In genomic region chr9:81664638-81665513, GRCh38 we compare ENCODE assay signal across 14 cellular contexts. TPM values are rescaled to one million over a fixed set of nuclear protein-coding genes. Genes with fewer than 3 reads are reported as not detected.
A peak's percentile ranks its signal among the peaks of the same experiment; 100 is the strongest.
DNase-seq lines count a peak whose midpoint lies in the region; ATAC-seq and TF ChIP-seq lines count a peak whose summit lies in the region.
"Had no signal": no experiment of that assay in that cellular context is flagged by ENCODE, and none has a peak within 500 bp of the region (broad histone marks: within the 10 kb centered on the region; RNA-seq: fewer than 3 reads in every experiment).

No MANE protein-coding gene starts in this region.

- H3K4me3 Mint-ChIP-seq in immature natural killer cell = peak overlapping the region in 2 of 5 donors; percentile 14 to 24
- no peak overlapping the region for H3K4me3 Mint-ChIP-seq in activated T-helper 17 cell treated with anti-CD3 and anti-CD28 coated beads, Interleukin-2, amount 50 U/mL, for 72 hours
- H3K4me3 Mint-ChIP-seq: activated naive CD8-positive, alpha-beta T cell treated with anti-CD3 and anti-CD28 coated beads, Interleukin-2, amount 10 ng/mL, durations not matched to agents 7 days and 5 days had no signal

- TF ChIP-seq POLR2A in thyroid gland (IDR thresholded peaks at IDR 0.05) = no peak

- peak overlapping the region; percentile 29 to 69 (median 39) for H3K27ac ChIP-seq in thyroid gland
- H3K27ac ChIP-seq: foreskin keratinocyte had no signal

- peak overlapping the region; percentile 8 to 74 (median 37) for H3K27ac Mint-ChIP-seq in immature natural killer cell
- H3K27ac Mint-ChIP-seq in activated T-helper 17 cell treated with anti-CD3 and anti-CD28 coated beads, Interleukin-2, amount 50 U/mL, for 72 hours = no peak overlapping the region
- H3K27ac Mint-ChIP-seq: activated naive CD8-positive, alpha-beta T cell treated with anti-CD3 and anti-CD28 coated beads, Interleukin-2, amount 10 ng/mL, durations not matched to agents 7 days and 5 days had no signal

- H3K9me3 Mint-ChIP-seq in immature natural killer cell = no peaks in the 10 kb centered on the region
- H3K9me3 Mint-ChIP-seq in activated T-helper 17 cell treated with anti-CD3 and anti-CD28 coated beads, Interleukin-2, amount 50 U/mL, for 72 hours = no peaks in the 10 kb centered on the region
- H3K9me3 Mint-ChIP-seq: activated naive CD8-positive, alpha-beta T cell treated with anti-CD3 and anti-CD28 coated beads, Interleukin-2, amount 10 ng/mL, durations not matched to agents 7 days and 5 days had no signal

- no peaks in the 10 kb centered on the region for H3K27me3 Mint-ChIP-seq in immature natural killer cell (ENCODE audit: low read depth in 3 of 3)
- no peaks in the 10 kb centered on the region for H3K27me3 Mint-ChIP-seq in activated T-helper 17 cell treated with anti-CD3 and anti-CD28 coated beads, Interleukin-2, amount 50 U/mL, for 72 hours
- H3K27me3 Mint-ChIP-seq: activated naive CD8-positive, alpha-beta T cell treated with anti-CD3 and anti-CD28 coated beads, Interleukin-2, amount 10 ng/mL, durations not matched to agents 7 days and 5 days had no signal

- H3K36me3 Mint-ChIP-seq in immature natural killer cell = peaks cover 0 to 12% (median 10%) of the 10 kb centered on the region in 3 donors
- H3K36me3 Mint-ChIP-seq in activated T-helper 17 cell treated with anti-CD3 and anti-CD28 coated beads, Interleukin-2, amount 50 U/mL, for 72 hours (ENCODE audit: low read depth) = no peaks in the 10 kb centered on the region
- H3K36me3 Mint-ChIP-seq: activated naive CD8-positive, alpha-beta T cell treated with anti-CD3 and anti-CD28 coated beads, Interleukin-2, amount 10 ng/mL, durations not matched to agents 7 days and 5 days had no signal

- TF ChIP-seq CTCF in thyroid gland (IDR thresholded peaks at IDR 0.05) = no peak

- intact Hi-C loops in thyroid gland (cut with DNase I) = no loop called here

- H3K27me3 ChIP-seq in thyroid gland = no peaks in the 10 kb centered on the region
- H3K27me3 ChIP-seq: foreskin keratinocyte had no signal

- peaks cover 64 to 82% of the 10 kb centered on the region in 2 donors for H3K4me1 Mint-ChIP-seq in immature natural killer cell
- no peaks in the 10 kb centered on the region for H3K4me1 Mint-ChIP-seq in activated T-helper 17 cell treated with anti-CD3 and anti-CD28 coated beads, Interleukin-2, amount 50 U/mL, for 72 hours
- H3K4me1 Mint-ChIP-seq: activated naive CD8-positive, alpha-beta T cell treated with anti-CD3 and anti-CD28 coated beads, Interleukin-2, amount 10 ng/mL, durations not matched to agents 7 days and 5 days had no signal

- no peaks in the 10 kb centered on the region for H3K9me3 ChIP-seq in thyroid gland

- H3K36me3 ChIP-seq in thyroid gland = no peaks in the 10 kb centered on the region

- DNase-seq in NCI-H510A treated with DMSO at 0.1 percent for 48 hours (lab: John Stamatoyannopoulos, UW) (peak; percentile 60), NCI-H510A (lab: John Stamatoyannopoulos, UW) (no peak), SK-N-DZ (ENCODE audit: low spot score) (peak; percentile 35), immature natural killer cell (no peak), thyroid gland (no peak), T-helper 2 cell (no peak)
- DNase-seq: activated CD8-positive, alpha-beta memory T cell treated with anti-CD3 and anti-CD28 coated beads for 24 hours; activated naive CD8-positive, alpha-beta T cell treated with anti-CD3 and anti-CD28 coated beads, Interleukin-2, amount 10 ng/mL, durations not matched to agents 7 days and 5 days; foreskin keratinocyte; OCI-M1; T1000 had no signal

- 42 to 43% methylated on average over 8 of the region's 8 CpGs for WGBS in thyroid gland, 2 donors

- no peak for ATAC-seq in GM21825 (IDR thresholded peaks at IDR 0.05; ENCODE audit: unreplicated experiment)
- ATAC-seq in activated T-helper 17 cell treated with anti-CD3 and anti-CD28 coated beads, Interleukin-2, amount 50 U/mL, for 72 hours (replicated peaks) = no peak
- ATAC-seq: foreskin keratinocyte had no signal

- H3K4me1 ChIP-seq in thyroid gland = peaks cover 22 to 31% of the 10 kb centered on the region in 2 donors

- H3K4me3 ChIP-seq in thyroid gland (replicated peaks in 1 of 3) = no peak overlapping the region
- H3K4me3 ChIP-seq: coronary artery had no signal

RNA-seq across cellular contexts. Expression of gene TLE1, which starts 24.5 kb away (rescaled TPM):
- 42.8 and 52.4 TPM in 2 replicates for polyA plus RNA-seq in SK-N-DZ (2014; cell fraction: cytosol; rRNA removed)
- polyA plus RNA-seq in SK-N-DZ (2014; cell fraction: nucleus; rRNA removed) = 33.3 and 37.3 TPM in 2 replicates
- 10 to 100 TPM; 63.9 to 97.9 (median 77.0) TPM for polyA plus RNA-seq in immature natural killer cell
- 10 to 100 TPM; 40.7 to 91.1 (median 58.4) TPM for total RNA-seq in thyroid gland
- total RNA-seq in activated T-helper 17 cell treated with anti-CD3 and anti-CD28 coated beads, Interleukin-2, amount 50 U/mL, for 72 hours = under 1 TPM; 0.13 to 0.97 TPM

Comparison
In these comparisons a context has a peak if more than half of its experiments do, and no peak if none do; other contexts are left out.
1. DNase-seq: peak in NCI-H510A treated with DMSO at 0.1 percent for 48 hours (single experiment) and SK-N-DZ (single experiment); none in NCI-H510A (single experiment), immature natural killer cell (0 of 3), thyroid gland (0 of 2) and T-helper 2 cell (0 of 5).
2. RNA of gene TLE1, which starts 24.5 kb away (total RNA-seq): 40.7 to 91.1 TPM in thyroid gland; 0.13 to 0.97 TPM in activated T-helper 17 cell treated with anti-CD3 and anti-CD28 coated beads, Interleukin-2, amount 50 U/mL, for 72 hours; every median in the first group is over 10 times any median in the second.